In the genomic region with DNA sequence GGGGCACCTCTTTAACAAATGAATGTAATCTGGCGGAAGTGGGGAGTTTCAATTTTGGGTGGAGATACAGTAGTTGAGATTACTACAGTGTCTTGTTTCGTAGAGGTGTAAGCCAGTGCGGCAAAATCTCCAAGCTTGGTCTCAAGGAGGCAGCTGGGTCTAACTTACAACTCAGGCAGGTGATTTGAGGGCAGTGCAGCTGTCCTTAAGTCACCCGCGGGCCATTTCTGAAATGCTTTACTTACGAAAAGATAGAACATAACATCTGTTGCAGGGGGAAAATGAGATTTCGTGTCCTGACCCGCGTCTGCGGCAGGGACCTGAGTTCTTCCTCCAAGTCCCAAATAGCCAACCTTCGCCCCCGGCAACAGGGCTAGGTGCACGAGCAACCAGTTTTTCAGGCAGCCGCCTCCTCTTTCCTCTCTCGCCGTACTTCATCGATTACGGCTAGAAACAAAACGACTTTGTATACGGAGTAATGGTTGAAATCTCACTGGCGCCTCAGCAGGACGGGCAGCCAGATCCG, we compare ENCODE assay signal across 9 cellular contexts. TPM values are rescaled to one million over a fixed set of nuclear protein-coding genes. Genes with fewer than 3 reads are reported as not detected.
DNase-seq lines count a peak whose midpoint lies in the region; ATAC-seq, FAIRE-seq and TF ChIP-seq lines count a peak whose summit lies in the region.
"Had no signal": no experiment of that assay in that cellular context is flagged by ENCODE, and none has a peak within 500 bp of the region (broad histone marks: within the 10 kb centered on the region; RNA-seq: fewer than 3 reads in every experiment).

No MANE protein-coding gene starts in this region.

- H3K4me3 Mint-ChIP-seq in activated naive CD4-positive, alpha-beta T cell treated with anti-CD3 and anti-CD28 coated beads for 36 hours = peak overlapping the region; percentile 92

- H3K4me1 ChIP-seq in right atrium auricular region = peaks cover 0 to 16% of the 10 kb centered on the region in 2 donors

- H3K9me3 ChIP-seq in right atrium auricular region = no peaks in the 10 kb centered on the region

- no peaks in the 10 kb centered on the region for H3K9me3 Mint-ChIP-seq in activated naive CD4-positive, alpha-beta T cell treated with anti-CD3 and anti-CD28 coated beads for 36 hours
- H3K9me3 Mint-ChIP-seq in activated naive CD4-positive, alpha-beta T cell treated with anti-CD3 and anti-CD28 coated beads, Interleukin-2, amount 50 U/mL, for 72 hours = no peaks in the 10 kb centered on the region

- no peak for TF ChIP-seq POLR2A in H54 (IDR thresholded peaks at IDR 0.05; ENCODE audit: low read depth, low read length)

- FAIRE-seq in H54 (lab: Jason Lieb, UNC) = no peak

- peak; percentile 58 for DNase-seq in activated naive CD4-positive, alpha-beta T cell treated with anti-CD3 and anti-CD28 coated beads for 36 hours
- DNase-seq in activated naive CD4-positive, alpha-beta T cell treated with Interleukin-2 at 50 U/mL for 16 hours = no peak
- DNase-seq in H54 (ENCODE audit: insufficient read length, low spot score) (peak; percentile 55), LoVo (ENCODE audit: low spot score) (peak; percentile 28), right atrium auricular region (ENCODE audit: low spot score) (no peak), sciatic nerve (ENCODE audit: low spot score) (no peak), cerebellar cortex (ENCODE audit: low spot score) (no peak)
- no peak for DNase-seq in activated naive CD4-positive, alpha-beta T cell treated with anti-CD3 and anti-CD28 coated beads, Interleukin-2, amount 50 U/mL, for 72 hours (ENCODE audit: low spot score in 2 of 2)

- H3K27me3 ChIP-seq in right atrium auricular region = no peaks in the 10 kb centered on the region

- H3K27ac Mint-ChIP-seq in activated naive CD4-positive, alpha-beta T cell treated with anti-CD3 and anti-CD28 coated beads for 36 hours = peak overlapping the region; percentile 96
- peak overlapping the region; percentile 90 to 97 for H3K27ac Mint-ChIP-seq in activated naive CD4-positive, alpha-beta T cell treated with anti-CD3 and anti-CD28 coated beads, Interleukin-2, amount 50 U/mL, for 72 hours

- H3K4me1 Mint-ChIP-seq in activated naive CD4-positive, alpha-beta T cell treated with anti-CD3 and anti-CD28 coated beads for 36 hours (ENCODE audit: low read depth) = peaks cover 25% of the 10 kb centered on the region

- H3K27me3 Mint-ChIP-seq in activated naive CD4-positive, alpha-beta T cell treated with anti-CD3 and anti-CD28 coated beads for 36 hours (ENCODE audit: low read depth) = no peaks in the 10 kb centered on the region

- no peaks in the 10 kb centered on the region for H3K36me3 ChIP-seq in right atrium auricular region

- TF ChIP-seq CTCF in right atrium auricular region (IDR thresholded peaks at IDR 0.05) = no peak

- ATAC-seq in activated naive CD4-positive, alpha-beta T cell treated with anti-CD3 and anti-CD28 coated beads, Interleukin-2, amount 50 U/mL, for 72 hours = peak; percentile 20 to 37
- ATAC-seq in sciatic nerve = peak; percentile 47

- H3K36me3 Mint-ChIP-seq in activated naive CD4-positive, alpha-beta T cell treated with anti-CD3 and anti-CD28 coated beads for 36 hours (ENCODE audit: low read depth) = peaks cover 6% of the 10 kb centered on the region
- peaks cover 9 to 13% of the 10 kb centered on the region in 2 donors for H3K36me3 Mint-ChIP-seq in activated naive CD4-positive, alpha-beta T cell treated with anti-CD3 and anti-CD28 coated beads, Interleukin-2, amount 50 U/mL, for 72 hours

- H3K27ac ChIP-seq in right atrium auricular region = peak overlapping the region; percentile 97 to 98

- H3K4me3 ChIP-seq in right atrium auricular region = peak overlapping the region; percentile 88 to 92

- intact Hi-C loops in activated naive CD4-positive, alpha-beta T cell treated with anti-CD3 and anti-CD28 coated beads for 36 hours (cut with micrococcal nuclease) = loop anchor here (1.0 to 10.0 kb wide), 12 partner anchors 34 to 689 kb away; partner anchors contain the start of genes C6orf52, MAK, PAK1IP1 and TMEM14B
- intact Hi-C loops in sciatic nerve (cut with DNase I) = no loop called here

- CTCF ChIA-PET in activated naive CD4-positive, alpha-beta T cell treated with anti-CD3 and anti-CD28 coated beads for 36 hours (lab: Charles Lee) = interaction anchor here (0.8 kb wide), 1 partner anchor 13 kb away, joined by 3 read pairs; no protein-coding TSS in a partner anchor

RNA-seq across cellular contexts. Expression of gene SMIM13, which starts 0.5 kb away (rescaled TPM):
- 1 to 10 TPM; 5.7 to 7.1 TPM for total RNA-seq in activated naive CD4-positive, alpha-beta T cell treated with anti-CD3 and anti-CD28 coated beads for 36 hours
- total RNA-seq in activated naive CD4-positive, alpha-beta T cell treated with anti-CD3 and anti-CD28 coated beads, Interleukin-2, amount 50 U/mL, for 72 hours = 1 to 10 TPM; 6.3 to 6.4 TPM
- total RNA-seq in right atrium auricular region = 10 to 100 TPM in 1 of 2 donors, 1 to 10 TPM in 1; 9.0 to 11.3 TPM
- total RNA-seq in sciatic nerve = 17.2 TPM

RNA-seq across cellular contexts. Expression of gene ERVFRD-1, which starts 18.4 kb away (rescaled TPM):
- not detected for total RNA-seq in activated naive CD4-positive, alpha-beta T cell treated with anti-CD3 and anti-CD28 coated beads for 36 hours
- total RNA-seq in activated naive CD4-positive, alpha-beta T cell treated with anti-CD3 and anti-CD28 coated beads, Interleukin-2, amount 50 U/mL, for 72 hours = not detected
- total RNA-seq in right atrium auricular region (not detected), sciatic nerve (0.22 TPM)
- total RNA-seq: pulmonary artery endothelial cell had no signal

RNA-seq across cellular contexts. Expression of gene ELOVL2, which starts 49.0 kb away (rescaled TPM):
- total RNA-seq in activated naive CD4-positive, alpha-beta T cell treated with anti-CD3 and anti-CD28 coated beads for 36 hours = not detected
- not detected for total RNA-seq in activated naive CD4-positive, alpha-beta T cell treated with anti-CD3 and anti-CD28 coated beads, Interleukin-2, amount 50 U/mL, for 72 hours
- total RNA-seq in right atrium auricular region = 1 to 10 TPM in 1 of 2 donors, under 1 TPM in 1; 0.86 to 1.6 TPM
- total RNA-seq in sciatic nerve = 2.9 TPM
- total RNA-seq: pulmonary artery endothelial cell had no signal

Comparison
In these comparisons a context has a peak if more than half of its experiments do, and no peak if none do; other contexts are left out.
1. DNase-seq: peak in activated naive CD4-positive, alpha-beta T cell treated with anti-CD3 and anti-CD28 coated beads for 36 hours (single experiment), H54 (single experiment) and LoVo (single experiment); none in activated naive CD4-positive, alpha-beta T cell treated with Interleukin-2 at 50 U/mL for 16 hours (single experiment), activated naive CD4-positive, alpha-beta T cell treated with anti-CD3 and anti-CD28 coated beads, Interleukin-2, amount 50 U/mL, for 72 hours (0 of 2), right atrium auricular region (single experiment), sciatic nerve (single experiment) and cerebellar cortex (single experiment).